ENCODE assay signal across 8 cellular contexts in the genomic region with DNA sequence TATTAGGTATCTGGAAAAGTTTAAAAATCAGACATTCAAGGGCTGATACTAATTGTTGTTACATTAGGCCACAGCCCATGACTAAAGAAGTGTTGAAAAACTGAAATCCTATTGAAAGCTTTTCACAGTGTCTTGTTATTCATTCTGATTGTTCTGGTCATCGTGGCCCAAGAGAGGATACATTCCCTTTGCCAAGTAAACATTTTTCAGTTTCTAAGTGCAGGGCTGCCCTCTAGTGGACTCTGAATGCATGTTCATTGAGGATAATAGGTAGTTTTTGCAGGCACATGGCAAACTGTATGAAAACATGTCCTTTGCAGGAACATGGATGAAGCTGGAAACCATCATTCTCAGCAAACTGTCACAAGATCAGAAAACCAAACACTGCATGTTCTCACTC.
A peak's percentile ranks its signal among the peaks of the same experiment; 100 is the strongest.
DNase-seq lines count a peak whose midpoint lies in the region; ATAC-seq, FAIRE-seq and TF ChIP-seq lines count a peak whose summit lies in the region.

No MANE protein-coding gene starts in this region.

- no peak overlapping the region for H3K4me3 ChIP-seq in neural cell (ENCODE audit: low read length)

- H3K36me3 ChIP-seq in neural cell (ENCODE audit: insufficient read depth, low read length) = no peaks in the 10 kb centered on the region

- TF ChIP-seq RAD21 in neural cell (conservative IDR thresholded peaks at IDR 0.05) = peak; percentile 64

- no peak overlapping the region for H3K9ac ChIP-seq in neural cell (ENCODE audit: low read length)

- no peak overlapping the region for H3K4me3 Mint-ChIP-seq in chondrocyte (ENCODE audit: unreplicated experiment)

- no peak for TF ChIP-seq EP300 in neural cell (conservative IDR thresholded peaks at IDR 0.05; ENCODE audit: poor library complexity, severe bottlenecking)

- H3K36me3 Mint-ChIP-seq in chondrocyte (ENCODE audit: low read depth) = peaks cover 3% of the 10 kb centered on the region

- H2AFZ ChIP-seq in neural cell (ENCODE audit: low read depth, low read length) = no peak overlapping the region

- H3K4me1 Mint-ChIP-seq in chondrocyte (ENCODE audit: low read depth) = no peaks in the 10 kb centered on the region

- H3K9me2 ChIP-seq in neural cell (ENCODE audit: insufficient read depth, low read length) = no peaks in the 10 kb centered on the region

- H3F3A ChIP-seq in neural cell (ENCODE audit: insufficient read depth, low read length, poor library complexity, severe bottlenecking) = no peaks in the 10 kb centered on the region

- no peaks in the 10 kb centered on the region for H3K27me3 ChIP-seq in neural cell (ENCODE audit: insufficient read depth, low read depth, low read length)

- FAIRE-seq in GM18507 (lab: Jason Lieb, UNC) = peak; percentile 74

- DNase-seq in COLO668 (lab: John Stamatoyannopoulos, UW; ENCODE audit: unreplicated experiment) = peak; percentile 41
- DNase-seq in GM18507 (ENCODE audit: extremely low spot score, insufficient read length, low read depth) = peak; percentile 14
- DNase-seq in NCI-H748 (lab: John Stamatoyannopoulos, UW; ENCODE audit: unreplicated experiment) = peak; percentile 41
- DNase-seq in chondrocyte (ENCODE audit: low spot score) = no peak
- DNase-seq in NCI-H446 treated with DMSO at 0.1 percent for 48 hours (lab: John Stamatoyannopoulos, UW) = no peak

- no peaks in the 10 kb centered on the region for H4K20me1 ChIP-seq in neural cell (ENCODE audit: insufficient read depth)

- peaks cover 7% of the 10 kb centered on the region for H3K9me3 ChIP-seq in neural cell (ENCODE audit: low read length)

- no peaks in the 10 kb centered on the region for H3K79me2 ChIP-seq in neural cell (replicated peaks; ENCODE audit: insufficient read depth, low read length)

- H3K27ac Mint-ChIP-seq in chondrocyte (ENCODE audit: unreplicated experiment) = no peak overlapping the region

- no peak overlapping the region for H3K4me2 ChIP-seq in neural cell (ENCODE audit: low read length)

- H3K27ac ChIP-seq in neural cell (ENCODE audit: low read length) = no peak overlapping the region

- peak; percentile 67 for TF ChIP-seq CTCF in chondrocyte (IDR thresholded peaks at IDR 0.05)
- peak; percentile 59 for TF ChIP-seq CTCF in neural cell (IDR thresholded peaks at IDR 0.05; ENCODE audit: poor library complexity, severe bottlenecking)

- no peak for ATAC-seq in GM21526 (IDR thresholded peaks at IDR 0.05; ENCODE audit: low FRiP score, unreplicated experiment)
- no peak for ATAC-seq in HG02970 (IDR thresholded peaks at IDR 0.05; ENCODE audit: low FRiP score, unreplicated experiment)

- peaks cover 49% of the 10 kb centered on the region for H3K9me3 Mint-ChIP-seq in chondrocyte (ENCODE audit: low read depth)

- no peaks in the 10 kb centered on the region for H3K27me3 Mint-ChIP-seq in chondrocyte (ENCODE audit: low read depth)

TF ChIP-seq in neural cell, 6 proteins besides CTCF, POLR2A, EP300 and RAD21:
- TF ChIP-seq TAF1 (IDR thresholded peaks at IDR 0.05; ENCODE audit: low read depth) (no peak), EZH2 (IDR thresholded peaks at IDR 0.05; ENCODE audit: borderline replicate concordance, insufficient read depth, low read length, poor library complexity, severe bottlenecking) (no peak), SMC3 (conservative IDR thresholded peaks at IDR 0.05; ENCODE audit: poor library complexity) (peak; percentile 51), POLR2AphosphoS5 (IDR thresholded peaks at IDR 0.05) (no peak)

Comparison
In these comparisons a context has a peak if more than half of its experiments do, and no peak if none do; other contexts are left out.
1. DNase-seq: peak in COLO668 (single experiment), GM18507 (single experiment) and NCI-H748 (single experiment); none in chondrocyte (single experiment) and NCI-H446 treated with DMSO at 0.1 percent for 48 hours (single experiment).